9 cellular contexts compared by ENCODE assay signal in genomic region chr12:22687677-22688076, GRCh38.
A peak's percentile ranks its signal among the peaks of the same experiment; 100 is the strongest.
DNase-seq lines count a peak whose midpoint lies in the region; ATAC-seq and TF ChIP-seq lines count a peak whose summit lies in the region.
"Had no signal": no experiment of that assay in that cellular context is flagged by ENCODE, and none has a peak within 500 bp of the region (broad histone marks: within the 10 kb centered on the region; RNA-seq: fewer than 3 reads in every experiment).

No MANE protein-coding gene starts in this region.

- 34 to 52% methylated on average over 3 of the region's 3 CpGs for WGBS in gastroesophageal sphincter (ENCODE audit: low coverage in 1 of 2), 2 donors

- H3K4me1 Mint-ChIP-seq in activated T-helper 2 cell treated with anti-CD3 and anti-CD28 coated beads, Interferon-gamma antibody, Interleukin-2, Interleukin-4, amounts not matched to agents 10 μg/mL and 5 μg/mL and 100 μg/mL, durations not matched to agents 14 hours and 24 hours and 36 hours (ENCODE audit: low read depth), result peaks cover 28% of the 10 kb centered on the region
- H3K4me1 Mint-ChIP-seq in nephron progenitor cell, result no peaks in the 10 kb centered on the region

- H3K4me3 ChIP-seq in gastroesophageal sphincter, result no peak overlapping the region

- no peaks in the 10 kb centered on the region for H3K36me3 ChIP-seq in gastroesophageal sphincter

- no peak for TF ChIP-seq POLR2A in gastroesophageal sphincter (IDR thresholded peaks at IDR 0.05)

- H3K27ac ChIP-seq in gastroesophageal sphincter, result peak overlapping the region in 1 of 4 donors; percentile 15

- intact Hi-C loops in activated T-helper 2 cell treated with anti-CD3 and anti-CD28 coated beads, Interferon-gamma antibody, Interleukin-2, Interleukin-4, amounts not matched to agents 10 μg/mL and 5 μg/mL and 100 μg/mL, durations not matched to agents 14 hours and 24 hours and 36 hours (cut with micrococcal nuclease), result loop anchor here (2.0 to 5.0 kb wide), 3 partner anchors 17 to 145 kb away; partner anchors contain the start of gene C2CD5

- peak; percentile 32 for DNase-seq in AG20443 (ENCODE audit: low spot score)
- DNase-seq in activated T-helper 2 cell treated with anti-CD3 and anti-CD28 coated beads, Interferon-gamma antibody, Interleukin-2, Interleukin-4, amounts not matched to agents 10 μg/mL and 5 μg/mL and 100 μg/mL, durations not matched to agents 14 hours and 24 hours and 36 hours (ENCODE audit: low spot score), result no peak
- DNase-seq in nephron progenitor cell, result no peak
- DNase-seq in effector CD8-positive, alpha-beta T cell (lab: John Stamatoyannopoulos, UW), result no peak
- no peak for DNase-seq in hypothalamus (lab: John Stamatoyannopoulos, UW)

- H3K9me3 Mint-ChIP-seq in activated T-helper 2 cell treated with anti-CD3 and anti-CD28 coated beads, Interferon-gamma antibody, Interleukin-2, Interleukin-4, amounts not matched to agents 10 μg/mL and 5 μg/mL and 100 μg/mL, durations not matched to agents 14 hours and 24 hours and 36 hours, result peaks cover 5% of the 10 kb centered on the region
- peaks cover 7% of the 10 kb centered on the region for H3K9me3 Mint-ChIP-seq in nephron progenitor cell

- ATAC-seq in GM19372 (IDR thresholded peaks at IDR 0.05; ENCODE audit: low read depth, unreplicated experiment), result peak; percentile 73
- ATAC-seq in HG03342 (IDR thresholded peaks at IDR 0.05; ENCODE audit: unreplicated experiment), result peak; percentile 81
- ATAC-seq in gastroesophageal sphincter, result no peak

- no peaks in the 10 kb centered on the region for H3K27me3 Mint-ChIP-seq in activated T-helper 2 cell treated with anti-CD3 and anti-CD28 coated beads, Interferon-gamma antibody, Interleukin-2, Interleukin-4, amounts not matched to agents 10 μg/mL and 5 μg/mL and 100 μg/mL, durations not matched to agents 14 hours and 24 hours and 36 hours (ENCODE audit: low read depth)
- H3K27me3 Mint-ChIP-seq in nephron progenitor cell (ENCODE audit: low read depth, poor library complexity), result no peaks in the 10 kb centered on the region
- H3K27me3 Mint-ChIP-seq: brain had no signal

- H3K4me1 ChIP-seq in gastroesophageal sphincter, result peaks cover 0 to 28% (median 0%) of the 10 kb centered on the region in 3 donors

- TF ChIP-seq CTCF in nephron progenitor cell (IDR thresholded peaks at IDR 0.05) (no peak), gastroesophageal sphincter (IDR thresholded peaks at IDR 0.05) (no peak)

- H3K27me3 ChIP-seq in gastroesophageal sphincter, result no peaks in the 10 kb centered on the region

- H3K27ac Mint-ChIP-seq in activated T-helper 2 cell treated with anti-CD3 and anti-CD28 coated beads, Interferon-gamma antibody, Interleukin-2, Interleukin-4, amounts not matched to agents 10 μg/mL and 5 μg/mL and 100 μg/mL, durations not matched to agents 14 hours and 24 hours and 36 hours, result peak overlapping the region; percentile 54
- peak overlapping the region; percentile 22 for H3K27ac Mint-ChIP-seq in nephron progenitor cell
- H3K27ac Mint-ChIP-seq: brain had no signal

- H3K4me3 Mint-ChIP-seq in activated T-helper 2 cell treated with anti-CD3 and anti-CD28 coated beads, Interferon-gamma antibody, Interleukin-2, Interleukin-4, amounts not matched to agents 10 μg/mL and 5 μg/mL and 100 μg/mL, durations not matched to agents 14 hours and 24 hours and 36 hours (ENCODE audit: low read depth), result no peak overlapping the region
- H3K4me3 Mint-ChIP-seq in nephron progenitor cell, result no peak overlapping the region
- H3K4me3 Mint-ChIP-seq: brain had no signal

- H3K9me3 ChIP-seq in gastroesophageal sphincter, result no peaks in the 10 kb centered on the region

- H3K36me3 Mint-ChIP-seq in activated T-helper 2 cell treated with anti-CD3 and anti-CD28 coated beads, Interferon-gamma antibody, Interleukin-2, Interleukin-4, amounts not matched to agents 10 μg/mL and 5 μg/mL and 100 μg/mL, durations not matched to agents 14 hours and 24 hours and 36 hours (ENCODE audit: low read depth), result peaks cover 51% of the 10 kb centered on the region
- H3K36me3 Mint-ChIP-seq in nephron progenitor cell (ENCODE audit: low read depth), result peaks cover 37% of the 10 kb centered on the region

- no peak for TF ChIP-seq EP300 in gastroesophageal sphincter (IDR thresholded peaks at IDR 0.05)
